Comparison of ENCODE assay signal across 22 cellular contexts in genomic region chrX:116357317-116357716, GRCh38.
"Had no signal": no experiment of that assay in that cellular context is flagged by ENCODE, and none has a peak within 500 bp of the region (broad histone marks: within the 10 kb centered on the region; RNA-seq: fewer than 3 reads in every experiment).

No MANE protein-coding gene starts in this region.

- H3K27me3 ChIP-seq: colonic mucosa, esophagus muscularis mucosa, left lung, sigmoid colon, spleen, testis, tibial artery had no signal

- H3K4me3 Mint-ChIP-seq: central memory CD8-positive, alpha-beta T cell; dendritic cell treated with granulocyte-macrophage colony-stimulating factor and Interleukin-4, amounts not matched to agents 40 ng/mL and 50 ng/mL, for 4 days; nephron progenitor cell; stimulated activated memory B cell treated with anti-CD40 and anti-IgM and Interleukin-4, amounts not matched to agents 10 μg/mL and 1 μg/mL and 100 μg/mL, for 72 hours; type B pancreatic cell had no signal

- H3K4me1 Mint-ChIP-seq: central memory CD8-positive, alpha-beta T cell; nephron progenitor cell; stimulated activated memory B cell treated with anti-CD40 and anti-IgM and Interleukin-4, amounts not matched to agents 10 μg/mL and 1 μg/mL and 100 μg/mL, for 72 hours had no signal

- H3K9me3 Mint-ChIP-seq: dendritic cell treated with granulocyte-macrophage colony-stimulating factor and Interleukin-4, amounts not matched to agents 40 ng/mL and 50 ng/mL, for 4 days; nephron progenitor cell; stimulated activated memory B cell treated with anti-CD40 and anti-IgM and Interleukin-4, amounts not matched to agents 10 μg/mL and 1 μg/mL and 100 μg/mL, for 72 hours; type B pancreatic cell had no signal

- ATAC-seq: left lung; psoas muscle; stimulated activated memory B cell treated with anti-CD40 and anti-IgM and Interleukin-4, amounts not matched to agents 10 μg/mL and 1 μg/mL and 100 μg/mL, for 72 hours; stimulated activated naive CD8-positive, alpha-beta T cell treated with anti-CD3 and anti-CD28 coated beads, Interleukin-15, Interleukin-2, amounts not matched to agents 100 U/mL and 50 U/mL, for 24 hours had no signal

- H3K36me3 Mint-ChIP-seq: stimulated activated memory B cell treated with anti-CD40 and anti-IgM and Interleukin-4, amounts not matched to agents 10 μg/mL and 1 μg/mL and 100 μg/mL, for 72 hours; type B pancreatic cell had no signal

- H3K4me3 ChIP-seq: colonic mucosa, esophagus muscularis mucosa, left lung, psoas muscle, sigmoid colon, spleen, testis, tibial artery had no signal

- H3K36me3 ChIP-seq: colonic mucosa, esophagus muscularis mucosa, left lung, sigmoid colon, spleen, tibial artery had no signal

- H3K27me3 Mint-ChIP-seq: central memory CD8-positive, alpha-beta T cell; dendritic cell treated with granulocyte-macrophage colony-stimulating factor and Interleukin-4, amounts not matched to agents 40 ng/mL and 50 ng/mL, for 4 days; stimulated activated memory B cell treated with anti-CD40 and anti-IgM and Interleukin-4, amounts not matched to agents 10 μg/mL and 1 μg/mL and 100 μg/mL, for 72 hours; type B pancreatic cell had no signal

- H3K4me1 ChIP-seq: colonic mucosa, esophagus muscularis mucosa, left lung, psoas muscle, sigmoid colon, spleen, testis, tibial artery had no signal

- H3K27ac ChIP-seq: colonic mucosa, esophagus muscularis mucosa, left lung, psoas muscle, sigmoid colon, spleen, testis, tibial artery had no signal

- H3K27ac Mint-ChIP-seq: dendritic cell treated with granulocyte-macrophage colony-stimulating factor and Interleukin-4, amounts not matched to agents 40 ng/mL and 50 ng/mL, for 4 days; nephron progenitor cell; stimulated activated memory B cell treated with anti-CD40 and anti-IgM and Interleukin-4, amounts not matched to agents 10 μg/mL and 1 μg/mL and 100 μg/mL, for 72 hours; type B pancreatic cell had no signal

- DNase-seq: colonic mucosa; effector CD8-positive, alpha-beta T cell; kidney; left lung; mesendoderm; midbrain; nephron progenitor cell; nucleus accumbens; psoas muscle; right cardiac atrium; sigmoid colon; spleen; stimulated activated CD4-positive, alpha-beta T cell treated with anti-CD3 and anti-CD28 coated beads, Interleukin-4, amount 100 ng/mL, for 4 hours; stimulated activated naive CD8-positive, alpha-beta T cell treated with anti-CD3 and anti-CD28 coated beads, Interleukin-15, Interleukin-2, amounts not matched to agents 100 U/mL and 50 U/mL, for 24 hours; substantia nigra; testis; tibial artery had no signal

- H3K9me3 ChIP-seq: colonic mucosa, esophagus muscularis mucosa, left lung, psoas muscle, sigmoid colon, spleen, testis, tibial artery had no signal
